Comparison of ENCODE assay signal across 8 cellular contexts in genomic region chr4:52588771-52589591, GRCh38.
DNase-seq lines count a peak whose midpoint lies in the region; ATAC-seq and TF ChIP-seq lines count a peak whose summit lies in the region.

No MANE protein-coding gene starts in this region.

- peak overlapping the region; percentile 10 for H3K4me2 ChIP-seq in mammary epithelial cell (ENCODE audit: insufficient read depth, low read depth, low read length)

- intact Hi-C loops in CD4-positive, alpha-beta memory T cell (cut with micrococcal nuclease) = loop anchor here (1.0 kb wide), 2 partner anchors 70 to 394 kb away; partner anchors contain the start of gene USP46
- intact Hi-C loops in mammary epithelial cell (cut with micrococcal nuclease) (loop anchor here (1.0 to 2.0 kb wide), 4 partner anchors 44 to 393 kb away; no protein-coding TSS in a partner anchor), mucosa of descending colon (cut with DNase I, micrococcal nuclease) (no loop called here), dorsolateral prefrontal cortex (cut with DNase I) (no loop called here)

- dilution Hi-C loops in mammary epithelial cell (cut with HindIII; ENCODE audit: low sequenced_read_pairs) = no loop called here

- peak overlapping the region; percentile 83 to 95 (median 88) for H3K27ac Mint-ChIP-seq in CD4-positive, alpha-beta memory T cell
- peak overlapping the region; percentile 72 for H3K27ac Mint-ChIP-seq in T-helper 17 cell

- peaks cover 28 to 40% (median 35%) of the 10 kb centered on the region in 4 donors for H3K4me1 Mint-ChIP-seq in CD4-positive, alpha-beta memory T cell
- peaks cover 30% of the 10 kb centered on the region for H3K4me1 Mint-ChIP-seq in T-helper 17 cell

- no peaks in the 10 kb centered on the region for H3K79me2 ChIP-seq in mammary epithelial cell (ENCODE audit: insufficient read depth, low read length)

- no TSS peak for BruUV-seq in mammary epithelial cell (replicated peaks; lab: Mats Ljungman, UMichigan)

- H2AFZ ChIP-seq in mammary epithelial cell (ENCODE audit: low read depth, low read length) = peak overlapping the region; percentile 50

- CTCF ChIA-PET in CD4-positive, alpha-beta memory T cell (lab: Charles Lee; ENCODE audit: partially characterized antibody) = interaction anchor here (0.9 to 4.5 kb wide), 14 partner anchors 7 to 399 kb away, joined by 3 to 22 read pairs (median 4); no protein-coding TSS in a partner anchor
- CTCF ChIA-PET in mammary epithelial cell (lab: Charles Lee; ENCODE audit: low non-redundant PET) = no interaction called here

- POLR2A ChIA-PET in CD4-positive, alpha-beta memory T cell (lab: Charles Lee; ENCODE audit: partially characterized antibody) = interaction anchor here (0.7 to 4.3 kb wide), 7 partner anchors 29 to 134 kb away, joined by 3 to 19 read pairs (median 5); partner anchors contain the start of gene USP46

- DNase-seq in CD4-positive, alpha-beta memory T cell = peak; percentile 53 to 81 (median 60)
- DNase-seq in T-helper 17 cell (peak in 2 of 3 donors; percentile 11 to 36), mammary epithelial cell (peak; percentile 93), mucosa of descending colon (no peak), dorsolateral prefrontal cortex (no peak), C1 segment of cervical spinal cord (lab: John Stamatoyannopoulos, UW) (no peak), HuH-7 (ENCODE audit: low spot score) (no peak), amygdala (lab: John Stamatoyannopoulos, UW) (no peak)

- ATAC-seq in T-helper 17 cell (peak; percentile 83), mucosa of descending colon (peak; percentile 24)

- peaks cover 30% of the 10 kb centered on the region for H3K4me1 ChIP-seq in CD4-positive, alpha-beta memory T cell (ENCODE audit: insufficient read depth, low read length)
- peaks cover 19% of the 10 kb centered on the region for H3K4me1 ChIP-seq in mammary epithelial cell (ENCODE audit: insufficient read depth, low read length)
- no peaks in the 10 kb centered on the region for H3K4me1 ChIP-seq in mucosa of descending colon (ENCODE audit: low read depth)

- peaks cover 0 to 2% (median 0%) of the 10 kb centered on the region in 8 donors for H3K9me3 Mint-ChIP-seq in CD4-positive, alpha-beta memory T cell

- H3K4me3 Mint-ChIP-seq in CD4-positive, alpha-beta memory T cell = peak overlapping the region in 7 of 8 donors; percentile 1 to 72 (median 40)
- H3K4me3 Mint-ChIP-seq in T-helper 17 cell = peak overlapping the region; percentile 15

- H3K9me3 ChIP-seq in CD4-positive, alpha-beta memory T cell (ENCODE audit: control insufficient read depth in 1 of 2, low read length in 2 of 2) = no peaks in the 10 kb centered on the region
- H3K9me3 ChIP-seq in T-helper 17 cell (ENCODE audit: control insufficient read depth, low read length, poor library complexity, severe bottlenecking) = no peaks in the 10 kb centered on the region
- H3K9me3 ChIP-seq in mammary epithelial cell (replicated peaks; ENCODE audit: insufficient read depth, low read length) = no peaks in the 10 kb centered on the region
- H3K9me3 ChIP-seq in mucosa of descending colon = no peaks in the 10 kb centered on the region

- 79% methylated on average over 11 of the region's 13 CpGs for WGBS in mammary epithelial cell (ENCODE audit: low coverage, missing lambda C conversion rate)

- H3K27me3 Mint-ChIP-seq in CD4-positive, alpha-beta memory T cell = peaks cover 0 to 2% of the 10 kb centered on the region in 2 donors
- no peaks in the 10 kb centered on the region for H3K27me3 Mint-ChIP-seq in T-helper 17 cell

- in situ Hi-C loops in mammary epithelial cell (cut with MboI; ENCODE audit: low sequenced_read_pairs in 2 of 2) = no loop called here

- H3K9ac ChIP-seq in mammary epithelial cell (ENCODE audit: insufficient read depth, low read length) = no peak overlapping the region

- H3K27me3 ChIP-seq in CD4-positive, alpha-beta memory T cell (ENCODE audit: insufficient read depth, low read length) = no peaks in the 10 kb centered on the region
- H3K27me3 ChIP-seq in mammary epithelial cell (ENCODE audit: insufficient read depth, low read length) (no peaks in the 10 kb centered on the region), dorsolateral prefrontal cortex (no peaks in the 10 kb centered on the region)

- H3K4me3 ChIP-seq in CD4-positive, alpha-beta memory T cell (ENCODE audit: low read length in 2 of 2) = no peak overlapping the region
- H3K4me3 ChIP-seq in mammary epithelial cell (replicated peaks in 1 of 3; ENCODE audit: insufficient read depth in 1 of 3, low read depth in 2 of 3, low read length in 3 of 3) (no peak overlapping the region), mucosa of descending colon (no peak overlapping the region), dorsolateral prefrontal cortex (no peak overlapping the region)

- TF ChIP-seq CTCF in mammary epithelial cell (conservative IDR thresholded peaks at IDR 0.05 in 1 of 2, IDR thresholded peaks at IDR 0.05 in 1 of 2; ENCODE audit: extremely low read depth in 1 of 2, insufficient read depth in 1 of 2, low read depth in 1 of 2, low read length in 2 of 2) = no peak
- TF ChIP-seq CTCF in mucosa of descending colon (IDR thresholded peaks at IDR 0.05) = no peak
- no peak for TF ChIP-seq CTCF in dorsolateral prefrontal cortex (IDR thresholded peaks at IDR 0.05 in 54 of 56, conservative IDR thresholded peaks at IDR 0.05 in 2 of 56; ENCODE audit: low read depth in 1 of 56, partially characterized antibody in 56 of 56)

- H4K20me1 ChIP-seq in mammary epithelial cell (ENCODE audit: insufficient read depth, low read length) = no peaks in the 10 kb centered on the region

- peaks cover 2 to 10% of the 10 kb centered on the region in 2 donors for H3K36me3 Mint-ChIP-seq in CD4-positive, alpha-beta memory T cell
- no peaks in the 10 kb centered on the region for H3K36me3 Mint-ChIP-seq in T-helper 17 cell (ENCODE audit: low read depth)

- no peaks in the 10 kb centered on the region for H3K36me3 ChIP-seq in CD4-positive, alpha-beta memory T cell (ENCODE audit: insufficient read depth, low read length)
- H3K36me3 ChIP-seq in mammary epithelial cell (ENCODE audit: insufficient read depth, low read length) (no peaks in the 10 kb centered on the region), mucosa of descending colon (ENCODE audit: low read depth) (no peaks in the 10 kb centered on the region)

- H3K27ac ChIP-seq in CD4-positive, alpha-beta memory T cell (ENCODE audit: low read depth, low read length) = no peak overlapping the region
- H3K27ac ChIP-seq in mammary epithelial cell (ENCODE audit: insufficient read depth, low read depth, low read length) = no peak overlapping the region
- H3K27ac ChIP-seq in dorsolateral prefrontal cortex = no peak overlapping the region

Comparison
In these comparisons a context has a peak if more than half of its experiments do, and no peak if none do; other contexts are left out.
1. DNase-seq: peak in CD4-positive, alpha-beta memory T cell (5 of 5), T-helper 17 cell (2 of 3) and mammary epithelial cell (single experiment); none in mucosa of descending colon (0 of 3), dorsolateral prefrontal cortex (0 of 10), C1 segment of cervical spinal cord (0 of 14), HuH-7 (single experiment) and amygdala (0 of 56).
2. intact Hi-C loops: an anchor here in CD4-positive, alpha-beta memory T cell (1.0 kb wide) and mammary epithelial cell (1.0 to 2.0 kb wide); none called in mucosa of descending colon and dorsolateral prefrontal cortex.